ENCODE assay signal across 1 cellular context in the genomic region with DNA sequence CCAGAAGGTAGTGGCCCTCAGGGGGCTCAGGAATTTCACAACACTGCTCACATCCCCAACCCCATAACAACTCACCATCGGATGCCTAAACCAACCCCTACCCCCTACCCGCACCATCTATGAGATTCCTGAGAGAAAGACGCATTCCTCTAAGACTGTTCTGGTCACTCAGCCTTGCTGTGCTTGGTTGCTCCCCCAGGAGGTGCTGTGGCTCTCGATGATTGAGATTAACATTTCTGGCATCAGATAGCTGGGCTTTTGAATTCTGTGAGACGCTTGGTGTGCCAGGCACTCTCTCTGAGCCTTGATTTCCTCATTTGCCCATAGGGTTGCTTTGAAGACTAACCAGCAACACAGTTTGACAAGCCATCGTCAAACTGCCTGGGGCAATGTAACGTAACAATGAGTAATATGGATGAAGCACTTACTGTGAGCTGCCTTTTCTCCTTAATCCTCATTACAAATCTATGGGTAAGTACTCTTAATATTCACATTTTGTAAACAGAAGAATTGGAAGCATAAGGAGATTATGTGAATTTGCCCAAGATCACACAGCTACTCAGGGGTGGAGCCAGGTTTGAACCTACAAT.
TF ChIP-seq lines count a peak whose summit lies in the region.

No MANE protein-coding gene starts in this region.

TF ChIP-seq in SK-N-SH, 30 proteins besides CTCF, POLR2A, EP300 and RAD21:
- TF ChIP-seq SMC3 (IDR thresholded peaks at IDR 0.05; ENCODE audit: low read depth, low read length), result no peak
- no peak for TF ChIP-seq MEF2A (IDR thresholded peaks at IDR 0.05; ENCODE audit: borderline replicate concordance, low read depth)
- TF ChIP-seq FOXM1 (IDR thresholded peaks at IDR 0.05; ENCODE audit: low read depth), result no peak
- no peak for TF ChIP-seq IRF3 (IDR thresholded peaks at IDR 0.05; ENCODE audit: low read depth, low read length)
- TF ChIP-seq EZH2phosphoT487 (IDR thresholded peaks at IDR 0.05; ENCODE audit: borderline replicate concordance, low read depth), result no peak
- TF ChIP-seq CHD2 (IDR thresholded peaks at IDR 0.05; ENCODE audit: low read length, partially characterized antibody), result no peak
- TF ChIP-seq MAX (IDR thresholded peaks at IDR 0.05; ENCODE audit: low read depth), result no peak
- no peak for TF ChIP-seq ELF1 (IDR thresholded peaks at IDR 0.05)
- no peak for TF ChIP-seq REST (IDR thresholded peaks at IDR 0.05; ENCODE audit: low read depth, low read length)
- TF ChIP-seq FOSL2 (IDR thresholded peaks at IDR 0.05; ENCODE audit: borderline replicate concordance, low read depth), result no peak
- no peak for TF ChIP-seq POLR2AphosphoS5 (IDR thresholded peaks at IDR 0.05; ENCODE audit: low read depth, low read length)
- no peak for TF ChIP-seq GABPA (IDR thresholded peaks at IDR 0.05; ENCODE audit: low read depth)
- no peak for TF ChIP-seq GATA2 (CRISPR knock-in tag; IDR thresholded peaks at IDR 0.05)
- TF ChIP-seq TAF1 (IDR thresholded peaks at IDR 0.05; ENCODE audit: borderline replicate concordance, low read depth, low read length), result no peak
- no peak for TF ChIP-seq RXRA (IDR thresholded peaks at IDR 0.05; ENCODE audit: borderline replicate concordance, low read depth)
- no peak for TF ChIP-seq NFIC (IDR thresholded peaks at IDR 0.05; ENCODE audit: borderline replicate concordance)
- TF ChIP-seq, protein P1, sequence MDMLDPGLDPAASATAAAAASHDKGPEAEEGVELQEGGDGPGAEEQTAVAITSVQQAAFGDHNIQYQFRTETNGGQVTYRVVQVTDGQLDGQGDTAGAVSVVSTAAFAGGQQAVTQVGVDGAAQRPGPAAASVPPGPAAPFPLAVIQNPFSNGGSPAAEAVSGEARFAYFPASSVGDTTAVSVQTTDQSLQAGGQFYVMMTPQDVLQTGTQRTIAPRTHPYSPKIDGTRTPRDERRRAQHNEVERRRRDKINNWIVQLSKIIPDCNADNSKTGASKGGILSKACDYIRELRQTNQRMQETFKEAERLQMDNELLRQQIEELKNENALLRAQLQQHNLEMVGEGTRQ (IDR thresholded peaks at IDR 0.05; ENCODE audit: borderline replicate concordance, low read depth, low read length), result no peak
- TF ChIP-seq, protein P2, sequence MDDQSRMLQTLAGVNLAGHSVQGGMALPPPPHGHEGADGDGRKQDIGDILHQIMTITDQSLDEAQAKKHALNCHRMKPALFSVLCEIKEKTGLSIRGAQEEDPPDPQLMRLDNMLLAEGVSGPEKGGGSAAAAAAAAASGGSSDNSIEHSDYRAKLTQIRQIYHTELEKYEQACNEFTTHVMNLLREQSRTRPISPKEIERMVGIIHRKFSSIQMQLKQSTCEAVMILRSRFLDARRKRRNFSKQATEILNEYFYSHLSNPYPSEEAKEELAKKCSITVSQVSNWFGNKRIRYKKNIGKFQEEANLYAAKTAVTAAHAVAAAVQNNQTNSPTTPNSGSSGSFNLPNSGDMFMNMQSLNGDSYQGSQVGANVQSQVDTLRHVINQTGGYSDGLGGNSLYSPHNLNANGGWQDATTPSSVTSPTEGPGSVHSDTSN (IDR thresholded peaks at IDR 0.05), result no peak
- no peak for TF ChIP-seq SIN3A (IDR thresholded peaks at IDR 0.05; ENCODE audit: borderline replicate concordance, low read depth, low read length)
- no peak for TF ChIP-seq FOXJ3 (CRISPR knock-in tag; IDR thresholded peaks at IDR 0.05)
